ENCODE assay signal across 8 cellular contexts in the genomic region with DNA sequence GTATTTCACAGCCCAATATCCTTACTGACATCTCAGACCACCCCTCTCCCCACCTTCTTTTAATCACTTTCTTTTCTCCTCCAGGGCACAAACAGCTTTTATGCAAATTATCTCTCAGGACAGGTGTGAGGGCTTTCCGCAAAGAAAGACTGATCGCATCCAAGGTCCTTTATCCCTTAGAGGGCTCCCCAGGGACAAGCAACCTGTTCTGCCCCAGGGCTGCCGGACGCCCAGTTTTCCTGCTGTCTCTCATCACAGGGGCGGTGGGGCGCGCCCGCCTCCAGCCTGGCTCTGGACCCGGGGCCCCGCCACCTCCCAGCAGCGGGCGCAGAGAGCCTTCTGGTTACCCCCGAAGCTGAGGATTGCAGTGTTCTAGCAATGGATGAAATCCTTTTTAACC.
DNase-seq lines count a peak whose midpoint lies in the region; ATAC-seq and TF ChIP-seq lines count a peak whose summit lies in the region.

No MANE protein-coding gene starts in this region.

- H3K27me3 ChIP-seq in adipocyte (replicated peaks; ENCODE audit: control insufficient read depth, insufficient read depth, low read length) (no peaks in the 10 kb centered on the region), left lung (no peaks in the 10 kb centered on the region), tibial nerve (no peaks in the 10 kb centered on the region)

- no peak for DNase-seq in stimulated activated naive CD8-positive, alpha-beta T cell treated with anti-CD3 and anti-CD28 coated beads, Interleukin-15, Interleukin-2, amounts not matched to agents 100 U/mL and 50 U/mL, for 24 hours
- DNase-seq in adipocyte (ENCODE audit: low read depth) (no peak), left lung (peak in 1 of 2 donors; percentile 78), tibial nerve (ENCODE audit: low spot score in 2 of 2) (no peak), medulla oblongata (ENCODE audit: extremely low spot score) (no peak), NCI-H446 (lab: John Stamatoyannopoulos, UW) (no peak)

- H3K9me3 Mint-ChIP-seq in stimulated activated naive CD8-positive, alpha-beta T cell treated with anti-CD3 and anti-CD28 coated beads, Interleukin-15, Interleukin-2, amounts not matched to agents 100 ng/mL and 50 ng/mL, for 24 hours = no peaks in the 10 kb centered on the region

- peaks cover 46% of the 10 kb centered on the region for H3K4me1 ChIP-seq in adipocyte (ENCODE audit: control insufficient read depth, insufficient read depth, low read length)
- H3K4me1 ChIP-seq in left lung = peaks cover 4 to 15% of the 10 kb centered on the region in 2 donors
- H3K4me1 ChIP-seq in tibial nerve = peaks cover 0 to 29% (median 11%) of the 10 kb centered on the region in 4 donors

- intact Hi-C loops in left lung (cut with DNase I) = no loop called here

- H3K27me3 Mint-ChIP-seq in stimulated activated naive CD8-positive, alpha-beta T cell treated with anti-CD3 and anti-CD28 coated beads, Interleukin-15, Interleukin-2, amounts not matched to agents 100 ng/mL and 50 ng/mL, for 24 hours = no peaks in the 10 kb centered on the region

- TF ChIP-seq CTCF in left lung (IDR thresholded peaks at IDR 0.05) = no peak
- no peak for TF ChIP-seq CTCF in tibial nerve (IDR thresholded peaks at IDR 0.05)

- no peak for ATAC-seq in stimulated activated naive CD8-positive, alpha-beta T cell treated with anti-CD3 and anti-CD28 coated beads, Interleukin-15, Interleukin-2, amounts not matched to agents 100 U/mL and 50 U/mL, for 24 hours
- ATAC-seq in left lung = no peak
- no peak for ATAC-seq in HG02798 (IDR thresholded peaks at IDR 0.05; ENCODE audit: poor library complexity, unreplicated experiment)

- H3K36me3 ChIP-seq in adipocyte (ENCODE audit: control insufficient read depth, insufficient read depth, low read length, severe bottlenecking) (no peaks in the 10 kb centered on the region), left lung (no peaks in the 10 kb centered on the region), tibial nerve (no peaks in the 10 kb centered on the region)

- TF ChIP-seq POLR2A in tibial nerve (IDR thresholded peaks at IDR 0.05) = no peak

- no peaks in the 10 kb centered on the region for H3K36me3 Mint-ChIP-seq in stimulated activated naive CD8-positive, alpha-beta T cell treated with anti-CD3 and anti-CD28 coated beads, Interleukin-15, Interleukin-2, amounts not matched to agents 100 ng/mL and 50 ng/mL, for 24 hours (ENCODE audit: low read depth)

- peak overlapping the region; percentile 92 for H3K27ac Mint-ChIP-seq in stimulated activated naive CD8-positive, alpha-beta T cell treated with anti-CD3 and anti-CD28 coated beads, Interleukin-15, Interleukin-2, amounts not matched to agents 100 ng/mL and 50 ng/mL, for 24 hours

- H3K4me3 ChIP-seq in adipocyte (ENCODE audit: low read length) = peak overlapping the region; percentile 85
- H3K4me3 ChIP-seq in left lung = peak overlapping the region; percentile 39 to 50
- peak overlapping the region; percentile 50 to 73 (median 58) for H3K4me3 ChIP-seq in tibial nerve

- H3K9me3 ChIP-seq in adipocyte (ENCODE audit: control insufficient read depth, low read length) = no peaks in the 10 kb centered on the region
- no peaks in the 10 kb centered on the region for H3K9me3 ChIP-seq in left lung
- H3K9me3 ChIP-seq in tibial nerve = no peaks in the 10 kb centered on the region

- H3K9ac ChIP-seq in adipocyte (ENCODE audit: low read length) = peak overlapping the region; percentile 90

- no peak for TF ChIP-seq EP300 in tibial nerve (IDR thresholded peaks at IDR 0.05)

- H3K4me3 Mint-ChIP-seq in stimulated activated naive CD8-positive, alpha-beta T cell treated with anti-CD3 and anti-CD28 coated beads, Interleukin-15, Interleukin-2, amounts not matched to agents 100 ng/mL and 50 ng/mL, for 24 hours = peak overlapping the region; percentile 82

- H3K27ac ChIP-seq in left lung (peak overlapping the region; percentile 94 to 96), tibial nerve (peak overlapping the region; percentile 85 to 96 (median 95))

- WGBS in tibial nerve, 2 donors = 67 to 78% methylated on average over 13 of the region's 13 CpGs

- H3K4me1 Mint-ChIP-seq in stimulated activated naive CD8-positive, alpha-beta T cell treated with anti-CD3 and anti-CD28 coated beads, Interleukin-15, Interleukin-2, amounts not matched to agents 100 ng/mL and 50 ng/mL, for 24 hours (ENCODE audit: low read depth) = peaks cover 42% of the 10 kb centered on the region
